ENCODE assay signal across 8 cellular contexts in genomic region chr6:38493929-38494547, GRCh38.
DNase-seq lines count a peak whose midpoint lies in the region; ATAC-seq and TF ChIP-seq lines count a peak whose summit lies in the region.

No MANE protein-coding gene starts in this region.

- no peak for TF ChIP-seq POLR2A in gastrocnemius medialis (IDR thresholded peaks at IDR 0.05)

- no peaks in the 10 kb centered on the region for H3K36me3 ChIP-seq in right atrium auricular region
- no peaks in the 10 kb centered on the region for H3K36me3 ChIP-seq in gastrocnemius medialis

- peak; percentile 89 to 94 for TF ChIP-seq CTCF in right atrium auricular region (IDR thresholded peaks at IDR 0.05)
- TF ChIP-seq CTCF in gastrocnemius medialis (IDR thresholded peaks at IDR 0.05 in 4 of 5, conservative IDR thresholded peaks at IDR 0.05 in 1 of 5): peak; percentile 81 to 95 (median 89)

- intact Hi-C loops in gastrocnemius medialis (cut with DNase I; ENCODE audit: low total_unique reads): loop anchor here (2.0 to 10.0 kb wide), 5 partner anchors 259 to 1009 kb away; partner anchors contain the start of gene MDGA1

- H3K4me3 ChIP-seq in right atrium auricular region (no peak overlapping the region), gastrocnemius medialis (no peak overlapping the region)

- peak; percentile 73 for DNase-seq in DMS53 (lab: John Stamatoyannopoulos, UW)
- peak; percentile 76 for DNase-seq in M059J (ENCODE audit: low read depth)
- peak; percentile 1 to 52 for DNase-seq in SW 1271 (lab: John Stamatoyannopoulos, UW)
- peak in 53 of 56 donors; percentile 9 to 97 (median 62) for DNase-seq in amygdala (lab: John Stamatoyannopoulos, UW)
- peak; percentile 93 for DNase-seq in right atrium auricular region (ENCODE audit: low spot score)
- DNase-seq in gastrocnemius medialis: peak; percentile 45 to 60
- no peak for DNase-seq in epidermal melanocyte (ENCODE audit: insufficient read length, low spot score)

- H3K27me3 ChIP-seq in right atrium auricular region (no peaks in the 10 kb centered on the region), gastrocnemius medialis (no peaks in the 10 kb centered on the region)

- in situ Hi-C loops in gastrocnemius medialis (cut with MboI; ENCODE audit: low sequenced_read_pairs in 4 of 4): loop anchor here (10.0 to 25.0 kb wide), 7 partner anchors 307 to 782 kb away; no protein-coding TSS in a partner anchor

- H3K9me3 ChIP-seq in right atrium auricular region (no peaks in the 10 kb centered on the region), gastrocnemius medialis (no peaks in the 10 kb centered on the region)

- ATAC-seq in gastrocnemius medialis (no peak), HG02610 (IDR thresholded peaks at IDR 0.05; ENCODE audit: unreplicated experiment) (no peak)

- H3K4me1 ChIP-seq in right atrium auricular region (no peaks in the 10 kb centered on the region), gastrocnemius medialis (peaks cover 2% of the 10 kb centered on the region in 2 donors)

- H3K27ac ChIP-seq in right atrium auricular region (no peak overlapping the region), gastrocnemius medialis (no peak overlapping the region)
